Comparison of ENCODE assay signal across 19 cellular contexts in the genomic region with DNA sequence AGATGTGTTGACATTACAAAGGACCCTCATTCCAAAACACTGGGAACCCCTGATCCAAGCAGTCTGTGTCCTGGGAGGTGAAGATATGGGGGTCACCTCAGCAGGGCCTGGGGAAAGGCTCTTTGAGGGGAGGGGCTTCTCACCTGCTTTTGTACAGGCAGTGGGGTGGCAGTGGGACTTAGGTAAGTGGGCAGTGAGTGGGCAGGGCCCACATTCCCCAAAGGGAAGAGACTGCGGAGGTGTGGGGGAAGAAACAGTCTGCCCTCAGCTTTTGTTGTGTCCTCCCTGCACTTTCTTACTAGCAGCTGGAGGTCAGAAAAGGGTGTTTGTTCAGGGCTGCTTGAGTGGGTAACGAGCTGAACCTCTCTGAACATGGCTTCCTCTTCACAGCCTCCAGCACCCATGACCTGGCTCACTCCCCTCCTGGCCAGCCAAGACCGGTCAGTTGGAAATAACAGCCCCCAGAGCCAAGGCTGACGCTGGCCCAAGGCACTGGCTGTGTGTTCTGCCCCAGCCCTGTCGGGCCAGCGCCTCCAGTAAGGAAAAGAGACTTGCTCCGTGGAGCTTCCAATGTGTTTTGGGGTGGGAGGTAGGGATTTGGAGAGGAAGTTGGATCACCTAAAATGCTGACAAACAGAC.
"Had no signal": no experiment of that assay in that cellular context is flagged by ENCODE, and none has a peak within 500 bp of the region (broad histone marks: within the 10 kb centered on the region; RNA-seq: fewer than 3 reads in every experiment).

No MANE protein-coding gene starts in this region.

- H3K9ac ChIP-seq: parathyroid adenoma had no signal

- H3K27ac ChIP-seq: gastrocnemius medialis, neutrophil, parathyroid adenoma, transverse colon had no signal

- H3K4me3 ChIP-seq: gastrocnemius medialis, heart left ventricle, mucosa of descending colon, transverse colon had no signal

- ATAC-seq: activated CD8-positive, alpha-beta T cell treated with anti-CD3 and anti-CD28 coated beads, Interleukin-2, amount 10 ng/mL, durations not matched to agents 7 days and 5 days; gastrocnemius medialis; heart left ventricle; left lobe of liver; naive thymus-derived CD8-positive, alpha-beta T cell had no signal

- FAIRE-seq: colon, kidney had no signal

- H3K36me3 ChIP-seq: gastrocnemius medialis, heart left ventricle, neutrophil, transverse colon had no signal

- H2AFZ ChIP-seq: parathyroid adenoma had no signal

- H3K27me3 ChIP-seq: gastrocnemius medialis, heart left ventricle, neutrophil, transverse colon had no signal

- DNase-seq: activated CD4-positive, alpha-beta T cell treated with anti-CD3 and anti-CD28 coated beads, Interleukin-2, amount 10 ng/mL, durations not matched to agents 24 days and 14 days; activated CD8-positive, alpha-beta T cell treated with anti-CD3 and anti-CD28 coated beads, Interleukin-2, amount 10 ng/mL, durations not matched to agents 7 days and 5 days; activated naive CD4-positive, alpha-beta T cell treated with Interleukin-2 at 50 U/mL for 16 hours; activated naive CD8-positive, alpha-beta T cell treated with anti-CD3 and anti-CD28 coated beads, Interleukin-2, amount 10 ng/mL, durations not matched to agents 7 days and 5 days; activated T-cell treated with anti-CD3 and anti-CD28 coated beads, Interleukin-2, amount 50 U/mL, for 24 hours; central memory CD4-positive, alpha-beta T cell; endodermal cell; gastrocnemius medialis; kidney; naive thymus-derived CD8-positive, alpha-beta T cell; stimulated activated naive CD4-positive, alpha-beta T cell treated with Interleukin-2 at 50 U/mL for 16 hours; T-helper 1 cell; transverse colon had no signal

- H3K9me3 ChIP-seq: gastrocnemius medialis, mucosa of descending colon, neutrophil, transverse colon had no signal
